1 cellular context compared by ENCODE assay signal in genomic region chr20:36875702-36876472, GRCh38.
TF ChIP-seq lines count a peak whose summit lies in the region.

TLDC2 (plus strand) TSS chr20:36876138; CDS start chr20:36876175, 37 bp downstream.

TF ChIP-seq in HepG2, 621 proteins besides CTCF, POLR2A, EP300 and RAD21 (continued from another document and continues in another):
- TF ChIP-seq, protein P1, sequence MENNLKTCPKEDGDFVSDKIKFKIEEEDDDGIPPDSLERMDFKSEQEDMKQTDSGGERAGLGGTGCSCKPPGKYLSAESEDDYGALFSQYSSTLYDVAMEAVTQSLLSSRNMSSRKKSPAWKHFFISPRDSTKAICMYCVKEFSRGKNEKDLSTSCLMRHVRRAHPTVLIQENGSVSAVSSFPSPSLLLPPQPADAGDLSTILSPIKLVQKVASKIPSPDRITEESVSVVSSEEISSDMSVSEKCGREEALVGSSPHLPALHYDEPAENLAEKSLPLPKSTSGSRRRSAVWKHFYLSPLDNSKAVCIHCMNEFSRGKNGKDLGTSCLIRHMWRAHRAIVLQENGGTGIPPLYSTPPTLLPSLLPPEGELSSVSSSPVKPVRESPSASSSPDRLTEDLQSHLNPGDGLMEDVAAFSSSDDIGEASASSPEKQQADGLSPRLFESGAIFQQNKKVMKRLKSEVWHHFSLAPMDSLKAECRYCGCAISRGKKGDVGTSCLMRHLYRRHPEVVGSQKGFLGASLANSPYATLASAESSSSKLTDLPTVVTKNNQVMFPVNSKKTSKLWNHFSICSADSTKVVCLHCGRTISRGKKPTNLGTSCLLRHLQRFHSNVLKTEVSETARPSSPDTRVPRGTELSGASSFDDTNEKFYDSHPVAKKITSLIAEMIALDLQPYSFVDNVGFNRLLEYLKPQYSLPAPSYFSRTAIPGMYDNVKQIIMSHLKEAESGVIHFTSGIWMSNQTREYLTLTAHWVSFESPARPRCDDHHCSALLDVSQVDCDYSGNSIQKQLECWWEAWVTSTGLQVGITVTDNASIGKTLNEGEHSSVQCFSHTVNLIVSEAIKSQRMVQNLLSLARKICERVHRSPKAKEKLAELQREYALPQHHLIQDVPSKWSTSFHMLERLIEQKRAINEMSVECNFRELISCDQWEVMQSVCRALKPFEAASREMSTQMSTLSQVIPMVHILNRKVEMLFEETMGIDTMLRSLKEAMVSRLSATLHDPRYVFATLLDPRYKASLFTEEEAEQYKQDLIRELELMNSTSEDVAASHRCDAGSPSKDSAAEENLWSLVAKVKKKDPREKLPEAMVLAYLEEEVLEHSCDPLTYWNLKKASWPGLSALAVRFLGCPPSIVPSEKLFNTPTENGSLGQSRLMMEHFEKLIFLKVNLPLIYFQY (CRISPR knock-in tag; IDR thresholded peaks at IDR 0.05; ENCODE audit: borderline replicate concordance), result no peak
- TF ChIP-seq ZNF777 (CRISPR knock-in tag; IDR thresholded peaks at IDR 0.05), result no peak
- TF ChIP-seq CBFB (CRISPR knock-in tag; IDR thresholded peaks at IDR 0.05), result no peak
- no peak for TF ChIP-seq ZNF234 (CRISPR knock-in tag; conservative IDR thresholded peaks at IDR 0.05)
- TF ChIP-seq ZNF225 (CRISPR knock-in tag; IDR thresholded peaks at IDR 0.05), result peak; percentile 71; the same call in 1 of the 2 replicates
- 0 out of 2 replicates have a peak, but pooled peaks have one; percentile 28 for TF ChIP-seq BHLHE40 (IDR thresholded peaks at IDR 0.05; ENCODE audit: low read length)
- TF ChIP-seq ZBTB7B (CRISPR knock-in tag; IDR thresholded peaks at IDR 0.05), result peak; percentile 19; the same call in 1 of the 2 replicates
- peak; percentile 80; the same call in 1 of the 2 replicates for TF ChIP-seq ZNF598 (CRISPR knock-in tag; IDR thresholded peaks at IDR 0.05; ENCODE audit: borderline replicate concordance)
- TF ChIP-seq ZNF513 (CRISPR knock-in tag; conservative IDR thresholded peaks at IDR 0.05), result no peak
- no peak for TF ChIP-seq ZNF17 (CRISPR knock-in tag; IDR thresholded peaks at IDR 0.05)
- TF ChIP-seq ZNF572 (CRISPR knock-in tag; IDR thresholded peaks at IDR 0.05), result 0 out of 2 replicates have a peak, but pooled peaks have one; percentile 1
- no peak for TF ChIP-seq FLYWCH1 (CRISPR knock-in tag; IDR thresholded peaks at IDR 0.05)
- TF ChIP-seq ZNF580 (CRISPR knock-in tag; IDR thresholded peaks at IDR 0.05; ENCODE audit: borderline replicate concordance, low read depth), result 0 out of 2 replicates have a peak, but pooled peaks have one; percentile 30
- no peak for TF ChIP-seq ZNF337 (CRISPR knock-in tag; IDR thresholded peaks at IDR 0.05; ENCODE audit: borderline replicate concordance, low read depth)
- TF ChIP-seq ZNF878 (CRISPR knock-in tag; IDR thresholded peaks at IDR 0.05), result no peak
- TF ChIP-seq CREM (IDR thresholded peaks at IDR 0.05), result no peak
- no peak for TF ChIP-seq CREM (CRISPR knock-in tag; IDR thresholded peaks at IDR 0.05)
- no peak for TF ChIP-seq ZC3H13 (CRISPR knock-in tag; IDR thresholded peaks at IDR 0.05)
- TF ChIP-seq NR3C1 (CRISPR knock-in tag; IDR thresholded peaks at IDR 0.05), result no peak
- TF ChIP-seq CAMTA2 (CRISPR knock-in tag; IDR thresholded peaks at IDR 0.05; ENCODE audit: borderline replicate concordance), result peak; percentile 91; the same call in 1 of the 2 replicates
- TF ChIP-seq, protein P2, sequence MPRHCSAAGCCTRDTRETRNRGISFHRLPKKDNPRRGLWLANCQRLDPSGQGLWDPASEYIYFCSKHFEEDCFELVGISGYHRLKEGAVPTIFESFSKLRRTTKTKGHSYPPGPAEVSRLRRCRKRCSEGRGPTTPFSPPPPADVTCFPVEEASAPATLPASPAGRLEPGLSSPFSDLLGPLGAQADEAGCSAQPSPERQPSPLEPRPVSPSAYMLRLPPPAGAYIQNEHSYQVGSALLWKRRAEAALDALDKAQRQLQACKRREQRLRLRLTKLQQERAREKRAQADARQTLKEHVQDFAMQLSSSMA (CRISPR knock-in tag; IDR thresholded peaks at IDR 0.05), result no peak
- TF ChIP-seq ZNF614 (CRISPR knock-in tag; IDR thresholded peaks at IDR 0.05; ENCODE audit: borderline replicate concordance), result 0 out of 2 replicates have a peak, but pooled peaks have one; percentile 28
- TF ChIP-seq, protein P3, sequence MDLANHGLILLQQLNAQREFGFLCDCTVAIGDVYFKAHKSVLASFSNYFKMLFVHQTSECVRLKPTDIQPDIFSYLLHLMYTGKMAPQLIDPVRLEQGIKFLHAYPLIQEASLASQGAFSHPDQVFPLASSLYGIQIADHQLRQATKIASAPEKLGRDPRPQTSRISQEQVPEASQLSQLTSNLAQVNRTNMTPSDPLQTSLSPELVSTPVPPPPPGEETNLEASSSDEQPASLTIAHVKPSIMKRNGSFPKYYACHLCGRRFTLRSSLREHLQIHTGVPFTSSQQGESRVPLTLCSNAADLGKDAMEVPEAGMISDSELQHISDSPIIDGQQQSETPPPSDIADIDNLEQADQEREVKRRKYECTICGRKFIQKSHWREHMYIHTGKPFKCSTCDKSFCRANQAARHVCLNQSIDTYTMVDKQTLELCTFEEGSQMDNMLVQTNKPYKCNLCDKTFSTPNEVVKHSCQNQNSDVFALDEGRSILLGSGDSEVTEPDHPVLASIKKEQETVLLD (CRISPR knock-in tag; IDR thresholded peaks at IDR 0.05; ENCODE audit: low read depth), result no peak
- peak; percentile 73; the same call in 1 of the 2 replicates for TF ChIP-seq KAT8 (CRISPR knock-in tag; IDR thresholded peaks at IDR 0.05)
- TF ChIP-seq ZBTB44 (CRISPR knock-in tag; IDR thresholded peaks at IDR 0.05), result no peak
- TF ChIP-seq HES4 (CRISPR knock-in tag; IDR thresholded peaks at IDR 0.05; ENCODE audit: borderline replicate concordance), result no peak
- 0 out of 2 replicates have a peak, but pooled peaks have one; percentile 31 for TF ChIP-seq FOXC1 (CRISPR knock-in tag; IDR thresholded peaks at IDR 0.05; ENCODE audit: borderline replicate concordance)
- no peak for TF ChIP-seq ZNF558 (CRISPR knock-in tag; IDR thresholded peaks at IDR 0.05; ENCODE audit: borderline replicate concordance)
- peak; percentile 26; the same call in 1 of the 2 replicates for TF ChIP-seq ZNF224 (CRISPR knock-in tag; IDR thresholded peaks at IDR 0.05)
- TF ChIP-seq, protein P4, sequence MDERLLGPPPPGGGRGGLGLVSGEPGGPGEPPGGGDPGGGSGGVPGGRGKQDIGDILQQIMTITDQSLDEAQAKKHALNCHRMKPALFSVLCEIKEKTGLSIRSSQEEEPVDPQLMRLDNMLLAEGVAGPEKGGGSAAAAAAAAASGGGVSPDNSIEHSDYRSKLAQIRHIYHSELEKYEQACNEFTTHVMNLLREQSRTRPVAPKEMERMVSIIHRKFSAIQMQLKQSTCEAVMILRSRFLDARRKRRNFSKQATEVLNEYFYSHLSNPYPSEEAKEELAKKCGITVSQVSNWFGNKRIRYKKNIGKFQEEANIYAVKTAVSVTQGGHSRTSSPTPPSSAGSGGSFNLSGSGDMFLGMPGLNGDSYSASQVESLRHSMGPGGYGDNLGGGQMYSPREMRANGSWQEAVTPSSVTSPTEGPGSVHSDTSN (CRISPR knock-in tag; IDR thresholded peaks at IDR 0.05), result peak; percentile 78; the same call in 1 of the 2 replicates
- TF ChIP-seq ZNF563 (CRISPR knock-in tag; IDR thresholded peaks at IDR 0.05), result no peak
- TF ChIP-seq, protein P5, sequence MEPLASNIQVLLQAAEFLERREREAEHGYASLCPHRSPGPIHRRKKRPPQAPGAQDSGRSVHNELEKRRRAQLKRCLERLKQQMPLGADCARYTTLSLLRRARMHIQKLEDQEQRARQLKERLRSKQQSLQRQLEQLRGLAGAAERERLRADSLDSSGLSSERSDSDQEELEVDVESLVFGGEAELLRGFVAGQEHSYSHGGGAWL (CRISPR knock-in tag; IDR thresholded peaks at IDR 0.05), result no peak; the same call in 1 of the 2 replicates
- TF ChIP-seq ZNF260 (CRISPR knock-in tag; IDR thresholded peaks at IDR 0.05; ENCODE audit: borderline replicate concordance, low read depth), result no peak
- TF ChIP-seq MTF1 (CRISPR knock-in tag; IDR thresholded peaks at IDR 0.05), result no peak
- TF ChIP-seq ZNF432 (CRISPR knock-in tag; IDR thresholded peaks at IDR 0.05; ENCODE audit: borderline replicate concordance), result no peak
- no peak for TF ChIP-seq RARG (CRISPR knock-in tag; IDR thresholded peaks at IDR 0.05; ENCODE audit: low read depth)
- peak; percentile 56 for TF ChIP-seq HINFP (CRISPR knock-in tag; IDR thresholded peaks at IDR 0.05; ENCODE audit: low read depth)
- TF ChIP-seq, protein P6, sequence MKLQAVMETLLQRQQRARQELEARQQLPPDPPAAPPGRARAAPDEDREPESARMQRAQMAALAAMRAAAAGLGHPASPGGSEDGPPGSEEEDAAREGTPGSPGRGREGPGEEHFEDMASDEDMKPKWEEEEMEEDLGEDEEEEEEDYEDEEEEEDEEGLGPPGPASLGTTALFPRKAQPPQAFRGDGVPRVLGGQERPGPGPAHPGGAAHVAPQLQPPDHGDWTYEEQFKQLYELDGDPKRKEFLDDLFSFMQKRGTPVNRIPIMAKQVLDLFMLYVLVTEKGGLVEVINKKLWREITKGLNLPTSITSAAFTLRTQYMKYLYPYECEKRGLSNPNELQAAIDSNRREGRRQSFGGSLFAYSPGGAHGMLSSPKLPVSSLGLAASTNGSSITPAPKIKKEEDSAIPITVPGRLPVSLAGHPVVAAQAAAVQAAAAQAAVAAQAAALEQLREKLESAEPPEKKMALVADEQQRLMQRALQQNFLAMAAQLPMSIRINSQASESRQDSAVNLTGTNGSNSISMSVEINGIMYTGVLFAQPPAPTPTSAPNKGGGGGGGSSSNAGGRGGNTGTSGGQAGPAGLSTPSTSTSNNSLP (IDR thresholded peaks at IDR 0.05; ENCODE audit: low read depth, low read length), result no peak
- TF ChIP-seq ZNF629 (CRISPR knock-in tag; conservative IDR thresholded peaks at IDR 0.05), result no peak; the same call in 1 of the 2 replicates
- no peak; the same call in 1 of the 2 replicates for TF ChIP-seq NFKBIZ (CRISPR knock-in tag; IDR thresholded peaks at IDR 0.05)
- no peak; the same call in 1 of the 2 replicates for TF ChIP-seq ZHX1 (CRISPR knock-in tag; IDR thresholded peaks at IDR 0.05; ENCODE audit: low read depth)
- no peak for TF ChIP-seq AGO2 (optimal IDR thresholded peaks at IDR 0.05; ENCODE audit: low read depth, low read length)
- no peak for TF ChIP-seq ZNF446 (CRISPR knock-in tag; IDR thresholded peaks at IDR 0.05)
